8 cellular contexts compared by ENCODE assay signal in genomic region chr3:190566043-190566933, GRCh38.
DNase-seq lines count a peak whose midpoint lies in the region; ATAC-seq and TF ChIP-seq lines count a peak whose summit lies in the region.

No MANE protein-coding gene starts in this region.

- no peak overlapping the region for H3K4me3 ChIP-seq in cardiac fibroblast (replicated peaks in 1 of 2; ENCODE audit: low read depth in 2 of 2, low read length in 2 of 2)

- no peak for TF ChIP-seq CTCF in cardiac fibroblast (IDR thresholded peaks at IDR 0.05; ENCODE audit: low read depth, low read length)

- ATAC-seq in HG03354 (IDR thresholded peaks at IDR 0.05; ENCODE audit: poor library complexity, severe bottlenecking, unreplicated experiment) (peak; percentile 71), GM21515 (IDR thresholded peaks at IDR 0.05; ENCODE audit: unreplicated experiment) (no peak), GM18873 (IDR thresholded peaks at IDR 0.05; ENCODE audit: low FRiP score, unreplicated experiment) (no peak)

- DNase-seq in AG08396 (ENCODE audit: low spot score), result peak; percentile 83
- peak; percentile 99 for DNase-seq in SKM-1 (lab: John Stamatoyannopoulos, UW; ENCODE audit: unreplicated experiment)
- DNase-seq in cardiac fibroblast (ENCODE audit: low read depth in 2 of 2), result peak; percentile 100
- DNase-seq in left kidney (ENCODE audit: low read depth, low spot score), result peak; percentile 45
- peak; percentile 19 to 75 (median 27) for DNase-seq in stimulated activated CD4-positive, alpha-beta T cell treated with anti-CD3 and anti-CD28 coated beads, TNF-alpha, amount 100 ng/mL, for 24 hours (ENCODE audit: low read depth in 3 of 3)

Comparison
In these comparisons a context has a peak if more than half of its experiments do, and no peak if none do; other contexts are left out.
1. DNase-seq: peak in every context shown above with its lines; median percentile 100 in cardiac fibroblast; 99 in SKM-1; 83 in AG08396; 45 in left kidney; 27 in stimulated activated CD4-positive, alpha-beta T cell treated with anti-CD3 and anti-CD28 coated beads, TNF-alpha, amount 100 ng/mL, for 24 hours.